In the genomic region with DNA sequence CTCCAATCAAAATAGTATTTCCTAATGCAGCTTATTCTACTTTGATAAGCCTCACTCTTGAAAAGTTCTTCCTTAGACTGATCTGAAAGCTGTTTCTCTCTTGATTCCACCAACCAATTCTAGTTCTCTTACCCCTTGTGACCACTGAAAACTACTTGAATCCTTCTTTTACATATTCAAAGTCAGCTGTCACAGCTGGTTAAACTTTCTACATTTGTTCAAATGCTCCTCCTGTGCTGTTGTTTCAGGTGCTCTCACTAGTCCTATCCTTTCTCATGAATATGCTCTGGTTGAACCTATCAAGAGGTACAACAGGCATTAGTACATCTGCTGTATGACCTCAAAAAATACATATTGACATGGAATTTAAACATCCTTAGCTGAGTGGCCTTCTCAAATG, we compare ENCODE assay signal across 33 cellular contexts.
"Had no signal": no experiment of that assay in that cellular context is flagged by ENCODE, and none has a peak within 500 bp of the region (broad histone marks: within the 10 kb centered on the region; RNA-seq: fewer than 3 reads in every experiment).

No MANE protein-coding gene starts in this region.

- H3K36me3 ChIP-seq: brain microvascular endothelial cell, gastrocnemius medialis, left lung, lower lobe of right lung, neural progenitor cell, stomach, thyroid gland, upper lobe of right lung had no signal

- H3K4me1 ChIP-seq: gastrocnemius medialis, left lung, lower lobe of right lung, parathyroid adenoma, stomach, thyroid gland, upper lobe of right lung had no signal

- H3K27me3 Mint-ChIP-seq: activated naive CD4-positive, alpha-beta T cell treated with anti-CD3 and anti-CD28 coated beads, Interleukin-2, amount 10 ng/mL, durations not matched to agents 7 days and 5 days; activated T-cell treated with anti-CD3 and anti-CD28 coated beads, Interleukin-2, amount 50 U/mL, for 24 hours; stimulated activated naive B cell treated with anti-CD40 and anti-IgM and Interleukin-4, amounts not matched to agents 10 μg/mL and 1 μg/mL and 100 μg/mL, for 72 hours had no signal

- H3K4me3 Mint-ChIP-seq: activated naive CD4-positive, alpha-beta T cell treated with anti-CD3 and anti-CD28 coated beads, Interleukin-2, amount 10 ng/mL, durations not matched to agents 7 days and 5 days; activated naive CD8-positive, alpha-beta T cell treated with anti-CD3 and anti-CD28 coated beads, Interleukin-2, amount 10 ng/mL, durations not matched to agents 7 days and 5 days; activated T-cell treated with anti-CD3 and anti-CD28 coated beads, Interleukin-2, amount 50 U/mL, for 24 hours; naive thymus-derived CD8-positive, alpha-beta T cell; neural progenitor cell; stimulated activated naive B cell treated with anti-CD40 and anti-IgM and Interleukin-4, amounts not matched to agents 10 μg/mL and 1 μg/mL and 100 μg/mL, for 72 hours; T-helper 2 cell treated with Interferon-gamma antibody and Interleukin-4, amounts not matched to agents 5 μg/mL and 100 μg/mL, for 36 hours had no signal

- FAIRE-seq: astrocyte had no signal

- H3K27ac ChIP-seq: brain microvascular endothelial cell, coronary artery, dorsolateral prefrontal cortex, gastrocnemius medialis, left lung, lower lobe of right lung, neural progenitor cell, parathyroid adenoma, stomach, thyroid gland, upper lobe of right lung had no signal

- H3K4me1 Mint-ChIP-seq: activated naive CD4-positive, alpha-beta T cell treated with anti-CD3 and anti-CD28 coated beads, Interleukin-2, amount 10 ng/mL, durations not matched to agents 7 days and 5 days; activated naive CD8-positive, alpha-beta T cell treated with anti-CD3 and anti-CD28 coated beads, Interleukin-2, amount 10 ng/mL, durations not matched to agents 7 days and 5 days; neural progenitor cell; stimulated activated naive B cell treated with anti-CD40 and anti-IgM and Interleukin-4, amounts not matched to agents 10 μg/mL and 1 μg/mL and 100 μg/mL, for 72 hours had no signal

- H3K9me3 ChIP-seq: gastrocnemius medialis, left lung, lower lobe of right lung, stomach, thyroid gland, upper lobe of right lung had no signal

- H3K27ac Mint-ChIP-seq: activated naive CD4-positive, alpha-beta T cell treated with anti-CD3 and anti-CD28 coated beads, Interleukin-2, amount 10 ng/mL, durations not matched to agents 7 days and 5 days; activated naive CD8-positive, alpha-beta T cell treated with anti-CD3 and anti-CD28 coated beads, Interleukin-2, amount 10 ng/mL, durations not matched to agents 7 days and 5 days; activated T-cell treated with anti-CD3 and anti-CD28 coated beads, Interleukin-2, amount 50 U/mL, for 24 hours; naive thymus-derived CD8-positive, alpha-beta T cell; neural progenitor cell; stimulated activated naive B cell treated with anti-CD40 and anti-IgM and Interleukin-4, amounts not matched to agents 10 μg/mL and 1 μg/mL and 100 μg/mL, for 72 hours; T-helper 2 cell treated with Interferon-gamma antibody and Interleukin-4, amounts not matched to agents 5 μg/mL and 100 μg/mL, for 36 hours had no signal

- H3K9ac ChIP-seq: neural progenitor cell, parathyroid adenoma had no signal

- H3K27me3 ChIP-seq: brain microvascular endothelial cell, gastrocnemius medialis, left lung, neural progenitor cell, stomach, thyroid gland, upper lobe of right lung had no signal

- H3K36me3 Mint-ChIP-seq: activated naive CD4-positive, alpha-beta T cell treated with anti-CD3 and anti-CD28 coated beads, Interleukin-2, amount 10 ng/mL, durations not matched to agents 7 days and 5 days; activated naive CD8-positive, alpha-beta T cell treated with anti-CD3 and anti-CD28 coated beads, Interleukin-2, amount 10 ng/mL, durations not matched to agents 7 days and 5 days; naive thymus-derived CD8-positive, alpha-beta T cell; neural progenitor cell; stimulated activated naive B cell treated with anti-CD40 and anti-IgM and Interleukin-4, amounts not matched to agents 10 μg/mL and 1 μg/mL and 100 μg/mL, for 72 hours had no signal

- H3K4me3 ChIP-seq: coronary artery, dorsolateral prefrontal cortex, gastrocnemius medialis, left lung, lower lobe of right lung, neural progenitor cell, stomach, thyroid gland, upper lobe of right lung had no signal

- DNase-seq: activated CD4-positive, alpha-beta T cell treated with anti-CD3 and anti-CD28 coated beads for 48 hours; activated CD4-positive, alpha-beta T cell treated with anti-CD3 and anti-CD28 coated beads, Interleukin-2, amount 50 U/mL, for 48 hours; activated CD4-positive, CD25-positive, alpha-beta regulatory T cell; activated CD8-positive, alpha-beta memory T cell treated with anti-CD3 and anti-CD28 coated beads, Interleukin-2, amount 50 U/mL, for 48 hours; activated gamma-delta T cell; activated naive CD4-positive, alpha-beta T cell treated with anti-CD3 and anti-CD28 coated beads, Interleukin-2, amount 10 ng/mL, durations not matched to agents 7 days and 5 days; activated naive CD8-positive, alpha-beta T cell treated with anti-CD3 and anti-CD28 coated beads, Interleukin-2, amount 10 ng/mL, durations not matched to agents 7 days and 5 days; activated T-cell treated with anti-CD3 and anti-CD28 coated beads, Interleukin-2, amount 50 U/mL, for 24 hours; amniotic stem cell; brain microvascular endothelial cell; dorsolateral prefrontal cortex; effector memory CD4-positive, alpha-beta T cell; erythroblast; gastrocnemius medialis; glutamatergic neuron; kidney glomerular epithelial cell; left lung; lower lobe of right lung; mesenchymal stem cell; naive thymus-derived CD8-positive, alpha-beta T cell; occipital lobe; right cardiac atrium; stimulated activated CD4-positive, alpha-beta T cell treated with anti-CD3 and anti-CD28 coated beads, Interleukin-15, amount 100 ng/mL, for 24 hours; stimulated activated CD4-positive, alpha-beta T cell treated with anti-CD3 and anti-CD28 coated beads, Interleukin-2, amount 100 ng/mL, for 24 hours; stimulated activated naive B cell treated with anti-CD40 and anti-IgM and Interleukin-4, amounts not matched to agents 10 μg/mL and 1 μg/mL and 100 μg/mL, for 72 hours; stomach; thyroid gland; upper lobe of right lung had no signal

- H3K9me3 Mint-ChIP-seq: activated naive CD4-positive, alpha-beta T cell treated with anti-CD3 and anti-CD28 coated beads, Interleukin-2, amount 10 ng/mL, durations not matched to agents 7 days and 5 days; activated naive CD8-positive, alpha-beta T cell treated with anti-CD3 and anti-CD28 coated beads, Interleukin-2, amount 10 ng/mL, durations not matched to agents 7 days and 5 days; activated T-cell treated with anti-CD3 and anti-CD28 coated beads, Interleukin-2, amount 50 U/mL, for 24 hours; naive thymus-derived CD8-positive, alpha-beta T cell; neural progenitor cell; stimulated activated naive B cell treated with anti-CD40 and anti-IgM and Interleukin-4, amounts not matched to agents 10 μg/mL and 1 μg/mL and 100 μg/mL, for 72 hours; T-helper 2 cell treated with Interferon-gamma antibody and Interleukin-4, amounts not matched to agents 5 μg/mL and 100 μg/mL, for 36 hours had no signal

- ATAC-seq: gastrocnemius medialis; left lung; lower lobe of right lung; naive thymus-derived CD8-positive, alpha-beta T cell; right cardiac atrium; stimulated activated naive B cell treated with anti-CD40 and anti-IgM and Interleukin-4, amounts not matched to agents 10 μg/mL and 1 μg/mL and 100 μg/mL, for 72 hours; upper lobe of right lung had no signal
